In the genomic region with DNA sequence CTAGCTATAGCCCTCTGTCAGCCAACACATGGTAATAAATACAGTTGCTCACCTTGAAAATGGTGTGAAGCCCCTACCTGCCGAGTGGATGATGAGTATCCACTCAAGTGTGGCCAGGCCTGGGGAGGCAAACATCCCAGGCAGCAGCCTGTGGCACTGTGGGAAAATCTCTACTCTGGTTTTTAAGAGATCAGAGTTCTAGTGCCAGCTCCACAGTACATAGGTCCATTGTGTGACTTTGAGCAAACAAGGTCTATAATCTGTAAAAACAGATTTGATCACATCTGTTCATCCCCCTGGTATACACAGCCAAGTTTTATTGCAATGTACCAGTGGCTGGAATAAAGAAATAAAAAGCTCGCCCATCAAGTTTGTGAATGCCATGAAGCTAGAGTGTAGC, we compare ENCODE assay signal across 30 cellular contexts.
"Had no signal": no experiment of that assay in that cellular context is flagged by ENCODE, and none has a peak within 500 bp of the region (broad histone marks: within the 10 kb centered on the region; RNA-seq: fewer than 3 reads in every experiment).

No MANE protein-coding gene starts in this region.

- H3K27me3 ChIP-seq: esophagus muscularis mucosa, foreskin keratinocyte, gastrocnemius medialis, heart left ventricle had no signal

- ATAC-seq: activated CD4-positive, alpha-beta T cell treated with anti-CD3 and anti-CD28 coated beads for 36 hours; activated CD8-positive, alpha-beta T cell treated with anti-CD3 and anti-CD28 coated beads, Interleukin-2, amount 10 ng/mL, durations not matched to agents 7 days and 5 days; activated T-cell treated with anti-CD3 and anti-CD28 coated beads, Interleukin-2, amount 50 U/mL, for 4 hours; activated T-helper 17 cell treated with anti-CD3 and anti-CD28 coated beads, Interleukin-2, amount 50 U/mL, for 72 hours; effector memory CD8-positive, alpha-beta T cell; foreskin keratinocyte; gastrocnemius medialis; T-helper 17 cell had no signal

- H3K4me1 ChIP-seq: foreskin keratinocyte had no signal

- H3K36me3 Mint-ChIP-seq: activated CD4-positive, alpha-beta memory T cell treated with anti-CD3 and anti-CD28 coated beads for 36 hours; activated naive CD8-positive, alpha-beta T cell had no signal

- H3K9me3 ChIP-seq: esophagus muscularis mucosa, gastrocnemius medialis, heart left ventricle had no signal

- H3K4me3 ChIP-seq: esophagus muscularis mucosa, gastrocnemius medialis, heart left ventricle had no signal

- H3K4me1 Mint-ChIP-seq: activated T-helper 17 cell treated with anti-CD3 and anti-CD28 coated beads, Interleukin-2, amount 50 U/mL, for 72 hours had no signal

- H3K27ac Mint-ChIP-seq: activated CD4-positive, alpha-beta memory T cell treated with anti-CD3 and anti-CD28 coated beads for 36 hours; activated CD4-positive, alpha-beta T cell treated with anti-CD3 and anti-CD28 coated beads for 36 hours; activated CD4-positive, alpha-beta T cell treated with anti-CD3 and anti-CD28 coated beads, Interleukin-2, amount 10 ng/mL, durations not matched to agents 24 days and 14 days; activated CD8-positive, alpha-beta T cell treated with anti-CD3 and anti-CD28 coated beads, Interleukin-2, amount 10 ng/mL, durations not matched to agents 7 days and 5 days; activated naive CD8-positive, alpha-beta T cell; activated T-helper 17 cell treated with anti-CD3 and anti-CD28 coated beads, Interleukin-2, amount 50 U/mL, for 72 hours; T-helper 17 cell; T-helper 2 cell treated with Interferon-gamma antibody and Interleukin-4, amounts not matched to agents 5 μg/mL and 100 μg/mL, for 36 hours had no signal

- H3K27ac ChIP-seq: esophagus muscularis mucosa, foreskin keratinocyte, gastrocnemius medialis, heart left ventricle had no signal

- H3K36me3 ChIP-seq: esophagus muscularis mucosa, gastrocnemius medialis, heart left ventricle had no signal

- H3K9me3 Mint-ChIP-seq: activated CD4-positive, alpha-beta memory T cell treated with anti-CD3 and anti-CD28 coated beads for 36 hours; activated CD4-positive, alpha-beta T cell treated with anti-CD3 and anti-CD28 coated beads, Interleukin-2, amount 10 ng/mL, durations not matched to agents 24 days and 14 days; activated T-cell treated with anti-CD3 and anti-CD28 coated beads, Interleukin-2, amount 50 U/mL, for 4 hours; activated T-helper 17 cell treated with anti-CD3 and anti-CD28 coated beads, Interleukin-2, amount 50 U/mL, for 72 hours; effector memory CD8-positive, alpha-beta T cell; T-helper 2 cell treated with Interferon-gamma antibody and Interleukin-4, amounts not matched to agents 5 μg/mL and 100 μg/mL, for 36 hours had no signal

- H3K4me3 Mint-ChIP-seq: activated CD4-positive, alpha-beta memory T cell treated with anti-CD3 and anti-CD28 coated beads for 36 hours; activated CD4-positive, alpha-beta T cell treated with anti-CD3 and anti-CD28 coated beads for 36 hours; activated CD4-positive, alpha-beta T cell treated with anti-CD3 and anti-CD28 coated beads, Interleukin-2, amount 10 ng/mL, durations not matched to agents 24 days and 14 days; activated CD8-positive, alpha-beta T cell treated with anti-CD3 and anti-CD28 coated beads, Interleukin-2, amount 10 ng/mL, durations not matched to agents 7 days and 5 days; activated naive CD8-positive, alpha-beta T cell; activated T-cell treated with anti-CD3 and anti-CD28 coated beads, Interleukin-2, amount 50 U/mL, for 4 hours; activated T-helper 17 cell treated with anti-CD3 and anti-CD28 coated beads, Interleukin-2, amount 50 U/mL, for 72 hours; effector memory CD8-positive, alpha-beta T cell; T-helper 17 cell; T-helper 2 cell treated with Interferon-gamma antibody and Interleukin-4, amounts not matched to agents 5 μg/mL and 100 μg/mL, for 36 hours had no signal

- DNase-seq: activated CD4-positive, alpha-beta memory T cell treated with anti-CD3 and anti-CD28 coated beads for 36 hours; activated CD4-positive, alpha-beta T cell treated with anti-CD3 and anti-CD28 coated beads for 36 hours; activated CD4-positive, alpha-beta T cell treated with anti-CD3 and anti-CD28 coated beads, Interleukin-2, amount 10 ng/mL, durations not matched to agents 24 days and 14 days; activated CD4-positive, CD25-positive, alpha-beta regulatory T cell; activated CD4-positive, CD25-positive, alpha-beta regulatory T cell treated with anti-CD3 and anti-CD28 coated beads, Interleukin-2, amount 50 U/mL, for 72 hours; activated CD8-positive, alpha-beta T cell treated with anti-CD3 and anti-CD28 coated beads, Interleukin-2, amount 10 ng/mL, durations not matched to agents 7 days and 5 days; activated effector memory CD4-positive, alpha-beta T cell treated with Interleukin-2 at 50 U/mL for 16 hours; activated gamma-delta T cell treated with Interleukin-2 at 50 U/mL for 16 hours; activated naive CD4-positive, alpha-beta T cell treated with anti-CD3 and anti-CD28 coated beads, Interleukin-2, amount 50 U/mL, for 16 hours; activated naive CD4-positive, alpha-beta T cell treated with Interleukin-2 at 50 U/mL for 16 hours; activated T-cell treated with anti-CD3 and anti-CD28 coated beads, Interleukin-2, amount 50 U/mL, for 4 hours; amniotic stem cell; anterior cingulate cortex; caudate nucleus; cortex of kidney; dermis blood vessel endothelial cell; effector CD4-positive, alpha-beta T cell; effector memory CD8-positive, alpha-beta T cell; erythroblast; foreskin keratinocyte; gastrocnemius medialis; glutamatergic neuron; heart left ventricle; T-helper 1 cell; T-helper 17 cell; T1000 had no signal
